In genomic region chr18:8480506-8481328, GRCh38 we compare ENCODE assay signal across 8 cellular contexts.
DNase-seq lines count a peak whose midpoint lies in the region; ATAC-seq and TF ChIP-seq lines count a peak whose summit lies in the region.

No MANE protein-coding gene starts in this region.

- CTCF ChIA-PET in WTC11 (lab: Charles Lee), result interaction anchor here (0.8 to 3.4 kb wide), 21 partner anchors 12 to 1208 kb away, joined by 3 to 63 read pairs (median 4); partner anchors contain the start of genes PTPRM and RAB12

- 29 to 58% methylated on average over 16 of the region's 16 CpGs for WGBS in sigmoid colon, 2 donors

- no peaks in the 10 kb centered on the region; the same call in 1 of the 2 replicates for H3K27me3 Mint-ChIP-seq in WTC11 (ENCODE audit: low read depth)

- intact Hi-C loops in left ventricle myocardium superior (cut with micrococcal nuclease) (no loop called here), sigmoid colon (cut with DNase I) (loop anchor here (1.0 to 10.0 kb wide), 2 partner anchors 916 to 1208 kb away; partner anchors contain the start of gene PTPRM)

- ATAC-seq in WTC11 (peak; percentile 76), left ventricle myocardium superior (peak; percentile 90), HG03175 (IDR thresholded peaks at IDR 0.05; ENCODE audit: unreplicated experiment) (no peak), HG02763 (IDR thresholded peaks at IDR 0.05; ENCODE audit: unreplicated experiment) (no peak), GM18909 (IDR thresholded peaks at IDR 0.05; ENCODE audit: poor library complexity, unreplicated experiment) (no peak)

- H3K27ac Mint-ChIP-seq in WTC11, result no peak overlapping the region

- no peak for TF ChIP-seq EP300 in sigmoid colon (IDR thresholded peaks at IDR 0.05)

- no peak for TF ChIP-seq POLR2A in sigmoid colon (IDR thresholded peaks at IDR 0.05)

- H3K27me3 ChIP-seq in sigmoid colon, result no peaks in the 10 kb centered on the region

- DNase-seq in DMS 273 treated with DMSO at 0.1 percent for 48 hours (lab: John Stamatoyannopoulos, UW), result peak; percentile 8
- DNase-seq in NCI-H1417 (lab: John Stamatoyannopoulos, UW), result peak; percentile 40 to 90 (median 59)
- DNase-seq in WTC11 (ENCODE audit: low spot score), result peak; percentile 31
- no peak for DNase-seq in left ventricle myocardium superior
- DNase-seq in sigmoid colon, result peak; percentile 73

- H3K4me3 ChIP-seq in sigmoid colon, result no peak overlapping the region

- no peaks in the 10 kb centered on the region; the same call in 1 of the 2 replicates for H3K9me3 Mint-ChIP-seq in WTC11

- no peaks in the 10 kb centered on the region for H3K9me3 ChIP-seq in sigmoid colon

- 0 out of 2 replicates have a peak, but pooled peaks cover 8% of the 10 kb centered on the region for H3K4me1 Mint-ChIP-seq in WTC11

- H3K36me3 Mint-ChIP-seq in WTC11, result no peaks in the 10 kb centered on the region

- no peak overlapping the region for H3K4me3 Mint-ChIP-seq in WTC11

- H3K36me3 ChIP-seq in sigmoid colon, result no peaks in the 10 kb centered on the region

- H3K4me1 ChIP-seq in sigmoid colon, result peaks cover 0 to 9% (median 0%) of the 10 kb centered on the region in 4 donors

- no peak overlapping the region for H3K27ac ChIP-seq in sigmoid colon

- TF ChIP-seq CTCF in WTC11 (IDR thresholded peaks at IDR 0.05) (no peak), sigmoid colon (IDR thresholded peaks at IDR 0.05) (peak in 3 of 4 experiments; percentile 20 to 53 (median 45))

- POLR2A ChIA-PET in WTC11 (lab: Charles Lee), result no interaction called here

TF ChIP-seq in WTC11, 78 proteins besides CTCF, POLR2A, EP300 and RAD21:
- TF ChIP-seq SP1 (CRISPR knock-in tag; conservative IDR thresholded peaks at IDR 0.05) (no peak), ZNF281 (CRISPR knock-in tag; IDR thresholded peaks at IDR 0.05) (no peak), ZNF671 (CRISPR knock-in tag; IDR thresholded peaks at IDR 0.05) (no peak), EMX1 (CRISPR knock-in tag; IDR thresholded peaks at IDR 0.05) (no peak), ZNF396 (CRISPR knock-in tag; IDR thresholded peaks at IDR 0.05; ENCODE audit: borderline replicate concordance) (no peak), USF2 (CRISPR knock-in tag; IDR thresholded peaks at IDR 0.05) (no peak), NR3C1 (CRISPR knock-in tag; conservative IDR thresholded peaks at IDR 0.05; ENCODE audit: low read depth) (no peak), E2F5 (CRISPR knock-in tag; IDR thresholded peaks at IDR 0.05) (no peak), MXD4 (CRISPR knock-in tag; IDR thresholded peaks at IDR 0.05; ENCODE audit: borderline replicate concordance) (no peak), ATF3 (CRISPR knock-in tag; conservative IDR thresholded peaks at IDR 0.05) (no peak), PREB (CRISPR knock-in tag; IDR thresholded peaks at IDR 0.05; ENCODE audit: borderline replicate concordance) (no peak), ATF6 (CRISPR knock-in tag; IDR thresholded peaks at IDR 0.05) (no peak), NFE2L1 (CRISPR knock-in tag; IDR thresholded peaks at IDR 0.05) (no peak), IRF2 (CRISPR knock-in tag; IDR thresholded peaks at IDR 0.05; ENCODE audit: borderline replicate concordance, low read depth) (no peak), HMGA2 (CRISPR knock-in tag; IDR thresholded peaks at IDR 0.05) (no peak), PRRX2 (CRISPR knock-in tag; IDR thresholded peaks at IDR 0.05) (no peak), ZNF121 (CRISPR knock-in tag; IDR thresholded peaks at IDR 0.05) (no peak), ZBTB21 (CRISPR knock-in tag; IDR thresholded peaks at IDR 0.05; ENCODE audit: borderline replicate concordance) (no peak)

Comparison
In these comparisons a context has a peak if more than half of its experiments do, and no peak if none do; other contexts are left out.
1. ATAC-seq: peak in WTC11 (single experiment) and left ventricle myocardium superior (single experiment); none in HG03175 (single experiment), HG02763 (single experiment) and GM18909 (single experiment).